Comparison of ENCODE assay signal across 8 cellular contexts in genomic region chr9:62871760-62872159, GRCh38.
A peak's percentile ranks its signal among the peaks of the same experiment; 100 is the strongest.
DNase-seq lines count a peak whose midpoint lies in the region; TF ChIP-seq lines count a peak whose summit lies in the region.
"Not testable (repeated sequence)": the region's sequence is repeated elsewhere in the genome, so short reads cannot be mapped to it uniquely, and the experiment has no call there.

No MANE protein-coding gene starts in this region.

- in situ Hi-C loops in KBM-7 (cut with MboI; ENCODE audit: low pct_unique_long_range_greater_than_20kb, low sequenced_read_pairs), result not testable (repeated sequence)

- TF ChIP-seq POLR2A in NB4 (IDR thresholded peaks at IDR 0.05; ENCODE audit: extremely low read depth, insufficient read length), result not testable (repeated sequence)

- not testable (repeated sequence) for TF ChIP-seq CTCF in NB4 (IDR thresholded peaks at IDR 0.05; ENCODE audit: low read depth, low read length); epithelial cell of esophagus (IDR thresholded peaks at IDR 0.05; ENCODE audit: insufficient read depth, low read depth, low read length, missing control alignments); fibroblast of the aortic adventitia (IDR thresholded peaks at IDR 0.05; ENCODE audit: insufficient read depth, low read length); retinal pigment epithelial cell (conservative IDR thresholded peaks at IDR 0.05; ENCODE audit: low read depth, low read length)

- DNase-seq in COLO829 (ENCODE audit: low spot score) (peak; percentile 54), KBM-7 (peak; percentile 35), NB4 (ENCODE audit: low read depth) (peak; percentile 12), amniotic epithelial cell (ENCODE audit: low read depth) (peak; percentile 15), epithelial cell of esophagus (ENCODE audit: low read depth) (peak; percentile 41), fibroblast of the aortic adventitia (ENCODE audit: low read depth) (peak; percentile 18), myocyte (ENCODE audit: low read depth) (peak; percentile 63), retinal pigment epithelial cell (ENCODE audit: low read depth) (peak; percentile 16)

- not testable (repeated sequence) for H3K4me3 ChIP-seq in NB4 (ENCODE audit: low read depth, low read length); epithelial cell of esophagus (ENCODE audit: low read length); fibroblast of the aortic adventitia (ENCODE audit: low read depth, low read length); retinal pigment epithelial cell (ENCODE audit: low read length)

Comparison
In these comparisons a context has a peak if more than half of its experiments do, and no peak if none do; other contexts are left out.
1. DNase-seq: peak in every context shown above with its lines; median percentile 63 in myocyte; 54 in COLO829; 41 in epithelial cell of esophagus; 35 in KBM-7; 18 in fibroblast of the aortic adventitia; 16 in retinal pigment epithelial cell; 15 in amniotic epithelial cell; 12 in NB4.